1 cellular context compared by ENCODE assay signal in the genomic region with DNA sequence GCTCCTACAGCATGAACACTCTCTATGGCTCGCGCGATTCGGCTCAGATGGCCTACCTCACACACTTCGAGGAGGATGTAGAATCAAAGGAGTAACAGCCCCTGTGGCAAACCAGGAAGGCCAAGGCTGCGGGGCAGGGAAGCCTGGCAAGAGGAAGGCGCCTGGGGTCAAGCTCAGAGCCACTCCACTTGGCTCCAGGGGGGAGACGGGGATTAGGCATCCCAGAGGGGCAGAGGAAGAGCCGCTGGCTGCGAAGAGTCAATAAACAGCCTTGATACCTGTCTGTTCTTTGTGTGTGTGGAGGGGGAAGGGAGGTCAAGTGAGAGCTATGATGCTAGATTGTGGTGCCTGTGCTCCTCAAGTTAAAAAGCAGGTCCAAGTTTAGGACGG.
TF ChIP-seq lines count a peak whose summit lies in the region.

No MANE protein-coding gene starts in this region.

TF ChIP-seq in GM23338, 12 proteins besides CTCF, POLR2A, EP300 and RAD21:
- TF ChIP-seq ZNF331 (CRISPR knock-in tag; IDR thresholded peaks at IDR 0.05; ENCODE audit: low read depth): no peak
- no peak for TF ChIP-seq ZNF114 (CRISPR knock-in tag; IDR thresholded peaks at IDR 0.05)
- no peak for TF ChIP-seq REST (IDR thresholded peaks at IDR 0.05; ENCODE audit: unreplicated experiment)
- no peak for TF ChIP-seq CREB1 (CRISPR knock-in tag; IDR thresholded peaks at IDR 0.05; ENCODE audit: low read depth)
- TF ChIP-seq POLR2AphosphoS5 (IDR thresholded peaks at IDR 0.05; ENCODE audit: low read depth): no peak
- no peak for TF ChIP-seq EZH2 (IDR thresholded peaks at IDR 0.05; ENCODE audit: low read depth, unreplicated experiment)
- TF ChIP-seq ZNF462 (CRISPR knock-in tag; IDR thresholded peaks at IDR 0.05): no peak
- no peak for TF ChIP-seq EZH2phosphoT487 (IDR thresholded peaks at IDR 0.05; ENCODE audit: unreplicated experiment)
- no peak for TF ChIP-seq NANOG (IDR thresholded peaks at IDR 0.05; ENCODE audit: borderline replicate concordance)
- TF ChIP-seq, protein P1, sequence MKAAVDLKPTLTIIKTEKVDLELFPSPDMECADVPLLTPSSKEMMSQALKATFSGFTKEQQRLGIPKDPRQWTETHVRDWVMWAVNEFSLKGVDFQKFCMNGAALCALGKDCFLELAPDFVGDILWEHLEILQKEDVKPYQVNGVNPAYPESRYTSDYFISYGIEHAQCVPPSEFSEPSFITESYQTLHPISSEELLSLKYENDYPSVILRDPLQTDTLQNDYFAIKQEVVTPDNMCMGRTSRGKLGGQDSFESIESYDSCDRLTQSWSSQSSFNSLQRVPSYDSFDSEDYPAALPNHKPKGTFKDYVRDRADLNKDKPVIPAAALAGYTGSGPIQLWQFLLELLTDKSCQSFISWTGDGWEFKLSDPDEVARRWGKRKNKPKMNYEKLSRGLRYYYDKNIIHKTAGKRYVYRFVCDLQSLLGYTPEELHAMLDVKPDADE (IDR thresholded peaks at IDR 0.05): no peak
